In genomic region chr4:47499705-47500104, GRCh38 we compare ENCODE assay signal across 11 cellular contexts. TPM values are rescaled to one million over a fixed set of nuclear protein-coding genes. Genes with fewer than 3 reads are reported as not detected.
DNase-seq lines count a peak whose midpoint lies in the region; ATAC-seq, FAIRE-seq and TF ChIP-seq lines count a peak whose summit lies in the region.
"Had no signal": no experiment of that assay in that cellular context is flagged by ENCODE, and none has a peak within 500 bp of the region (broad histone marks: within the 10 kb centered on the region; RNA-seq: fewer than 3 reads in every experiment).

No MANE protein-coding gene starts in this region.

- TF ChIP-seq RAD21 in GM12878 (IDR thresholded peaks at IDR 0.05; ENCODE audit: insufficient read depth, low read depth, low read length) = no peak

- H2AFZ ChIP-seq in GM12878 (ENCODE audit: control insufficient read depth, low read depth, low read length) = no peak overlapping the region

- TF ChIP-seq CTCF in GM12878 (IDR thresholded peaks at IDR 0.05 in 2 of 3, conservative IDR thresholded peaks at IDR 0.05 in 1 of 3; ENCODE audit: control insufficient read depth in 2 of 3, extremely low read depth in 1 of 3, insufficient read depth in 1 of 3, low read depth in 3 of 3, low read length in 3 of 3) = no peak
- TF ChIP-seq CTCF in mucosa of descending colon (IDR thresholded peaks at IDR 0.05) = no peak

- 0 out of 2 replicates have a peak overlapping the region, but pooled peaks have one; percentile 26 for H3K4me3 ChIP-seq in GM12878
- no peak overlapping the region for H3K4me3 ChIP-seq in mucosa of descending colon
- H3K4me3 ChIP-seq: esophagus muscularis mucosa, Peyer's patch had no signal

- SMC1A ChIA-PET in GM12878 (lab: Charles Lee; ENCODE audit: uncharacterized antibody, unreplicated experiment) = interaction anchor here (0.6 to 11.1 kb wide), 11 partner anchors 9 to 73 kb away, joined by 3 to 239 read pairs (median 6); partner anchors contain the start of genes ATP10D and COMMD8

- peak overlapping the region; percentile 80 for H3K27ac ChIP-seq in GM12878 (ENCODE audit: control insufficient read depth, insufficient read depth)
- H3K27ac ChIP-seq: esophagus muscularis mucosa had no signal

- H3K4me1 ChIP-seq in GM12878 (ENCODE audit: control insufficient read depth, insufficient read depth, low read length) = peaks cover 25% of the 10 kb centered on the region
- H3K4me1 ChIP-seq in mucosa of descending colon (ENCODE audit: low read depth) = no peaks in the 10 kb centered on the region

- no peaks in the 10 kb centered on the region for H3K36me3 ChIP-seq in GM12878 (ENCODE audit: control insufficient read depth in 2 of 2, insufficient read depth in 2 of 2, low read length in 1 of 2)
- no peaks in the 10 kb centered on the region for H3K36me3 ChIP-seq in mucosa of descending colon (ENCODE audit: low read depth)
- H3K36me3 ChIP-seq: Peyer's patch had no signal

- H3K79me2 ChIP-seq in GM12878 (ENCODE audit: control insufficient read depth, insufficient read depth, low read length) = peaks cover 7% of the 10 kb centered on the region

- H3K27me3 ChIP-seq in GM12878 (replicated peaks in 1 of 2; ENCODE audit: control insufficient read depth in 2 of 2, insufficient read depth in 2 of 2, low read length in 1 of 2) = no peaks in the 10 kb centered on the region
- H3K27me3 ChIP-seq: esophagus muscularis mucosa, Peyer's patch had no signal

- 0% methylated on average over 2 of the region's 2 CpGs for WGBS in GM12878 (ENCODE audit: insufficient coverage, insufficient replicate concordance, low lambda C conversion rate, missing lambda C conversion rate)

- DNase-seq in GM12878 (ENCODE audit: low read depth, low spot score) = no peak
- DNase-seq in mucosa of descending colon = no peak
- no peak for DNase-seq in HCEC 1CT
- no peak for DNase-seq in superior temporal gyrus (ENCODE audit: extremely low spot score)
- DNase-seq: activated T-cell treated with anti-CD3 and anti-CD28 coated beads for 4 hours; NCI-H2107; Peyer's patch; stimulated activated CD4-positive, alpha-beta T cell treated with anti-CD3 and anti-CD28 coated beads, Interleukin-1b, Interleukin-23, amount 100 ng/mL, for 48 hours had no signal

- intact Hi-C loops in GM12878 (cut with micrococcal nuclease; ENCODE audit: unreplicated experiment) = loop anchor here (10.0 kb wide), 2 partner anchors 415 to 535 kb away; partner anchors contain the start of gene NFXL1
- intact Hi-C loops in mucosa of descending colon (cut with DNase I, micrococcal nuclease) = no loop called here

- in situ Hi-C loops in GM12878 (cut with MboI) = no loop called here

- H3K9ac ChIP-seq in GM12878 (ENCODE audit: control insufficient read depth, insufficient read depth, low read length) = no peak overlapping the region

- CTCF ChIA-PET in GM12878 (lab: Yijun Ruan, JAX) = interaction anchor here (0.7 to 10.3 kb wide), 7 partner anchors 10 to 337 kb away, joined by 3 to 124 read pairs (median 3); partner anchors contain the start of genes ATP10D and COMMD8

- BruUV-seq in GM12878 (replicated peaks; lab: Mats Ljungman, UMichigan) = no TSS peak

- RAD21 ChIA-PET in GM12878 (lab: Charles Lee; ENCODE audit: unreplicated experiment) = interaction anchor here (0.7 to 5.5 kb wide), 10 partner anchors 10 to 65 kb away, joined by 4 to 99 read pairs (median 12); partner anchors contain the start of genes ATP10D and COMMD8

- FAIRE-seq in GM12878 (lab: Jason Lieb, UNC) = no peak

- no peaks in the 10 kb centered on the region for H4K20me1 ChIP-seq in GM12878 (ENCODE audit: control insufficient read depth, insufficient read depth)

- peak overlapping the region; percentile 96; the same call in 1 of the 2 replicates for H3K4me2 ChIP-seq in GM12878 (ENCODE audit: control insufficient read depth, insufficient read depth)

- POLR2A ChIA-PET in GM12878 (lab: Charles Lee) = interaction anchor here (1.1 to 5.3 kb wide), 5 partner anchors 10 to 36 kb away, joined by 6 to 43 read pairs (median 7); partner anchors contain the start of genes ATP10D and COMMD8

- TF ChIP-seq POLR2A in GM12878 (IDR thresholded peaks at IDR 0.05; ENCODE audit: low read depth, low read length) = no peak

- no peak for TF ChIP-seq EP300 in GM12878 (IDR thresholded peaks at IDR 0.05; ENCODE audit: borderline replicate concordance in 1 of 2, control insufficient read depth in 1 of 2, low read depth in 2 of 2, low read length in 2 of 2)

- H3K9me3 ChIP-seq in GM12878 (replicated peaks; ENCODE audit: control insufficient read depth, insufficient read depth, low read length) = no peaks in the 10 kb centered on the region; the same call in 1 of the 3 replicates
- H3K9me3 ChIP-seq in mucosa of descending colon = no peaks in the 10 kb centered on the region
- H3K9me3 ChIP-seq: esophagus muscularis mucosa, Peyer's patch had no signal

- ATAC-seq in GM18498 (IDR thresholded peaks at IDR 0.05; ENCODE audit: unreplicated experiment) (peak; percentile 46), HG02938 (IDR thresholded peaks at IDR 0.05; ENCODE audit: unreplicated experiment) (peak; percentile 40), GM12878 (peak; percentile 61), mucosa of descending colon (no peak)

TF ChIP-seq in GM12878, 131 proteins besides CTCF, POLR2A, EP300 and RAD21:
- TF ChIP-seq SMC3 (IDR thresholded peaks at IDR 0.05; ENCODE audit: borderline replicate concordance, low read length) (no peak), MEF2A (IDR thresholded peaks at IDR 0.05; ENCODE audit: insufficient read depth, low read depth, low read length) (peak; percentile 77), FOXM1 (IDR thresholded peaks at IDR 0.05; ENCODE audit: low read depth, low read length) (0 out of 2 replicates have a peak, but pooled peaks have one; percentile 8), BCL11A (IDR thresholded peaks at IDR 0.05; ENCODE audit: low read depth, low read length) (no peak), ATF2 (IDR thresholded peaks at IDR 0.05; ENCODE audit: low read length) (peak; percentile 20; the same call in 1 of the 2 replicates), MEF2B (IDR thresholded peaks at IDR 0.05; ENCODE audit: partially characterized antibody, poor library complexity, severe bottlenecking) (peak; percentile 62)

RNA-seq across cellular contexts. Expression of gene ATP10D, which starts 14.6 kb away (rescaled TPM):
- 101 and 123 TPM in 2 replicates for total RNA-seq in GM12878 (2013; cell fraction: nucleolus; rRNA removed)
- 16.5 and 20.3 TPM in 2 replicates for total RNA-seq in GM12878 (2014; rRNA removed)
- total RNA-seq in GM12878 (2014; rRNA removed; fragmentation: Illumina TruSeq; extraction: Trizol) = 20.7 and 20.8 TPM in 2 replicates
- total RNA-seq in GM12878 (2021) = 30.0 and 31.7 TPM in 2 replicates
- polyA plus RNA-seq in GM12878 (2011; ENCODE audit: low read depth) = 5.5 TPM
- polyA plus RNA-seq in GM12878 (2011; rRNA removed) = 50.3 and 60.3 TPM in 2 replicates
- 18.1 and 22.6 TPM in 2 replicates for polyA plus RNA-seq in GM12878 (2011; cell fraction: cytosol; rRNA removed)
- 42.1 and 55.4 TPM in 2 replicates for polyA plus RNA-seq in GM12878 (2011; cell fraction: nucleus; rRNA removed)
- 10.5 and 10.7 TPM in 2 replicates for polyA plus RNA-seq in GM12878 (2012)
- 18.7 and 19.8 TPM in 2 replicates for polyA plus RNA-seq in GM12878 (2014; fragmentation: Illumina TruSeq; extraction: Trizol)
- polyA plus RNA-seq in GM12878 (2014; fragmentation: Nextera tagmentation; extraction: Ambion mirVana) = 10 to 100 TPM; 10.2 to 18.0 TPM
- polyA plus RNA-seq in GM12878 (2014; rRNA removed) = 9.4 and 11.2 TPM in 2 replicates
- 10 to 100 TPM; 19.4 to 25.6 TPM for polyA plus RNA-seq in GM12878 (2016; fragmentation: Nextera tagmentation; extraction: Ambion mirVana)
- polyA minus RNA-seq in GM12878 (2011; rRNA and poly(A)+ RNA removed) = 97.4 and 201 TPM in 2 replicates
- 18.3 and 21.1 TPM in 2 replicates for polyA minus RNA-seq in GM12878 (2011; cell fraction: cytosol; rRNA and poly(A)+ RNA removed)
- 67.3 and 81.0 TPM in 2 replicates for polyA minus RNA-seq in GM12878 (2011; cell fraction: nucleus; rRNA and poly(A)+ RNA removed)
- total RNA-seq in mucosa of descending colon = 10 to 100 TPM in 2 of 3 donors, 1 to 10 TPM in 1; 9.9 to 24.9 (median 11.4) TPM

RNA-seq across cellular contexts. Expression of gene COMMD8, which starts 36.2 kb away (rescaled TPM):
- total RNA-seq in GM12878 (2013; cell fraction: nucleolus; rRNA removed) = 9.2 and 9.9 TPM in 2 replicates
- 36.3 and 47.2 TPM in 2 replicates for total RNA-seq in GM12878 (2014; rRNA removed)
- total RNA-seq in GM12878 (2014; rRNA removed; fragmentation: Illumina TruSeq; extraction: Trizol) = 36.4 and 38.5 TPM in 2 replicates
- 36.5 and 36.8 TPM in 2 replicates for total RNA-seq in GM12878 (2021)
- polyA plus RNA-seq in GM12878 (2011; ENCODE audit: low read depth) = 12.9 TPM
- polyA plus RNA-seq in GM12878 (2011; rRNA removed) = 58.3 and 104 TPM in 2 replicates
- 14.0 and 14.9 TPM in 2 replicates for polyA plus RNA-seq in GM12878 (2011; cell fraction: cytosol; rRNA removed)
- 12.7 and 14.0 TPM in 2 replicates for polyA plus RNA-seq in GM12878 (2011; cell fraction: nucleus; rRNA removed)
- 22.9 and 23.4 TPM in 2 replicates for polyA plus RNA-seq in GM12878 (2012)
- polyA plus RNA-seq in GM12878 (2014; fragmentation: Illumina TruSeq; extraction: Trizol) = 28.6 and 31.8 TPM in 2 replicates
- 100 to 1,000 TPM; 126 to 152 TPM for polyA plus RNA-seq in GM12878 (2014; fragmentation: Nextera tagmentation; extraction: Ambion mirVana)
- 23.2 and 27.6 TPM in 2 replicates for polyA plus RNA-seq in GM12878 (2014; rRNA removed)
- polyA plus RNA-seq in GM12878 (2016; fragmentation: Nextera tagmentation; extraction: Ambion mirVana) = 100 to 1,000 TPM; 142 to 156 TPM
- 8.6 and 12.0 TPM in 2 replicates for polyA minus RNA-seq in GM12878 (2011; rRNA and poly(A)+ RNA removed)
- 6.0 and 8.0 TPM in 2 replicates for polyA minus RNA-seq in GM12878 (2011; cell fraction: cytosol; rRNA and poly(A)+ RNA removed)
- 7.1 and 7.5 TPM in 2 replicates for polyA minus RNA-seq in GM12878 (2011; cell fraction: nucleus; rRNA and poly(A)+ RNA removed)
- total RNA-seq in mucosa of descending colon = 10 to 100 TPM; 11.3 to 16.4 (median 14.5) TPM
